In genomic region chr10:132551093-132551807, GRCh38 we compare ENCODE assay signal across 9 cellular contexts. TPM values are rescaled to one million over a fixed set of nuclear protein-coding genes. Genes with fewer than 3 reads are reported as not detected.
DNase-seq lines count a peak whose midpoint lies in the region; ATAC-seq, FAIRE-seq and TF ChIP-seq lines count a peak whose summit lies in the region.
"Had no signal": no experiment of that assay in that cellular context is flagged by ENCODE, and none has a peak within 500 bp of the region (broad histone marks: within the 10 kb centered on the region; RNA-seq: fewer than 3 reads in every experiment).

No MANE protein-coding gene starts in this region.

- 59 to 78% (median 66%) methylated on average over 15 of the region's 15 CpGs for WGBS in small intestine, 3 donors

- no peaks in the 10 kb centered on the region for H3K9me3 Mint-ChIP-seq in activated T-helper 2 cell treated with anti-CD3 and anti-CD28 coated beads, Interferon-gamma antibody, Interleukin-2, Interleukin-4, amounts not matched to agents 10 μg/mL and 5 μg/mL and 100 μg/mL, durations not matched to agents 14 hours and 24 hours and 36 hours

- intact Hi-C loops in activated T-helper 2 cell treated with anti-CD3 and anti-CD28 coated beads, Interferon-gamma antibody, Interleukin-2, Interleukin-4, amounts not matched to agents 10 μg/mL and 5 μg/mL and 100 μg/mL, durations not matched to agents 14 hours and 24 hours and 36 hours (cut with micrococcal nuclease), result no loop called here

- no peak for DNase-seq in GM12864 (ENCODE audit: low read depth)
- DNase-seq in activated T-helper 2 cell treated with anti-CD3 and anti-CD28 coated beads, Interferon-gamma antibody, Interleukin-2, Interleukin-4, amounts not matched to agents 10 μg/mL and 5 μg/mL and 100 μg/mL, durations not matched to agents 14 hours and 24 hours and 36 hours (ENCODE audit: low spot score), result no peak
- DNase-seq in effector CD8-positive, alpha-beta T cell (lab: John Stamatoyannopoulos, UW), result no peak
- no peak for DNase-seq in NCI-H1417 (lab: John Stamatoyannopoulos, UW)
- DNase-seq in small intestine, result no peak

- peak; percentile 23 for TF ChIP-seq CTCF in GM12864 (IDR thresholded peaks at IDR 0.05; ENCODE audit: low read depth, low read length, missing control alignments)

- H3K4me1 Mint-ChIP-seq in activated T-helper 2 cell treated with anti-CD3 and anti-CD28 coated beads, Interferon-gamma antibody, Interleukin-2, Interleukin-4, amounts not matched to agents 10 μg/mL and 5 μg/mL and 100 μg/mL, durations not matched to agents 14 hours and 24 hours and 36 hours (ENCODE audit: low read depth), result peaks cover 20% of the 10 kb centered on the region

- peaks cover 0 to 5% of the 10 kb centered on the region in 2 donors for H3K4me1 ChIP-seq in small intestine (ENCODE audit: control insufficient read depth in 2 of 2, insufficient read depth in 1 of 2, low read depth in 1 of 2, low read length in 1 of 2)

- H3K4me3 ChIP-seq in GM12864 (ENCODE audit: low read depth, low read length) (no peak overlapping the region), small intestine (ENCODE audit: low read depth in 1 of 2, low read length in 2 of 2) (no peak overlapping the region)
- H3K4me3 ChIP-seq: cardiac muscle cell had no signal

- peak overlapping the region; percentile 39 for H3K4me3 Mint-ChIP-seq in activated T-helper 2 cell treated with anti-CD3 and anti-CD28 coated beads, Interferon-gamma antibody, Interleukin-2, Interleukin-4, amounts not matched to agents 10 μg/mL and 5 μg/mL and 100 μg/mL, durations not matched to agents 14 hours and 24 hours and 36 hours (ENCODE audit: low read depth)

- H3K27me3 ChIP-seq in small intestine (ENCODE audit: control insufficient read depth in 2 of 2, insufficient read depth in 2 of 2, low read length in 2 of 2), result no peaks in the 10 kb centered on the region
- H3K27me3 ChIP-seq: cardiac muscle cell had no signal

- H3K27ac Mint-ChIP-seq in activated T-helper 2 cell treated with anti-CD3 and anti-CD28 coated beads, Interferon-gamma antibody, Interleukin-2, Interleukin-4, amounts not matched to agents 10 μg/mL and 5 μg/mL and 100 μg/mL, durations not matched to agents 14 hours and 24 hours and 36 hours, result peak overlapping the region; percentile 77

- H3K27ac ChIP-seq in small intestine (ENCODE audit: low read depth in 1 of 2, low read length in 1 of 2), result no peak overlapping the region
- H3K27ac ChIP-seq: cardiac muscle cell had no signal

- FAIRE-seq in small intestine (lab: Jason Lieb, UNC), result no peak

- peaks cover 0 to 2% of the 10 kb centered on the region in 2 donors for H3K36me3 ChIP-seq in small intestine (ENCODE audit: control insufficient read depth in 2 of 2, insufficient read depth in 2 of 2, low read length in 2 of 2)
- H3K36me3 ChIP-seq: cardiac muscle cell had no signal

- peak; percentile 58 for ATAC-seq in GM19452 (IDR thresholded peaks at IDR 0.05; ENCODE audit: unreplicated experiment)
- ATAC-seq in HG03442 (IDR thresholded peaks at IDR 0.05; ENCODE audit: unreplicated experiment), result peak; percentile 58
- no peak for ATAC-seq in GM21526 (IDR thresholded peaks at IDR 0.05; ENCODE audit: low FRiP score, unreplicated experiment)

- no peaks in the 10 kb centered on the region for H3K36me3 Mint-ChIP-seq in activated T-helper 2 cell treated with anti-CD3 and anti-CD28 coated beads, Interferon-gamma antibody, Interleukin-2, Interleukin-4, amounts not matched to agents 10 μg/mL and 5 μg/mL and 100 μg/mL, durations not matched to agents 14 hours and 24 hours and 36 hours (ENCODE audit: low read depth)

- no peaks in the 10 kb centered on the region for H3K27me3 Mint-ChIP-seq in activated T-helper 2 cell treated with anti-CD3 and anti-CD28 coated beads, Interferon-gamma antibody, Interleukin-2, Interleukin-4, amounts not matched to agents 10 μg/mL and 5 μg/mL and 100 μg/mL, durations not matched to agents 14 hours and 24 hours and 36 hours (ENCODE audit: low read depth)

- no peaks in the 10 kb centered on the region for H3K9me3 ChIP-seq in small intestine (ENCODE audit: control insufficient read depth, low read depth)

RNA-seq across cellular contexts. Expression of gene INPP5A, which starts 13.7 kb away (rescaled TPM):
- 13.0 and 13.8 TPM in 2 replicates for total RNA-seq in activated T-helper 2 cell treated with anti-CD3 and anti-CD28 coated beads, Interferon-gamma antibody, Interleukin-2, Interleukin-4, amounts not matched to agents 10 μg/mL and 5 μg/mL and 100 μg/mL, durations not matched to agents 14 hours and 24 hours and 36 hours
- 10 to 100 TPM; 22.4 to 25.0 (median 23.2) TPM for polyA plus RNA-seq in small intestine
